8 cellular contexts compared by ENCODE assay signal in genomic region chr1:156356875-156357534, GRCh38. TPM values are rescaled to one million over a fixed set of nuclear protein-coding genes. Genes with fewer than 3 reads are reported as not detected.
DNase-seq lines count a peak whose midpoint lies in the region; ATAC-seq and TF ChIP-seq lines count a peak whose summit lies in the region.

No MANE protein-coding gene starts in this region.

- no peaks in the 10 kb centered on the region for H3K27me3 ChIP-seq in body of pancreas

- H3K4me1 ChIP-seq in body of pancreas = peaks cover 9% of the 10 kb centered on the region

- TF ChIP-seq CTCF in body of pancreas (IDR thresholded peaks at IDR 0.05) = peak; percentile 79 to 93 (median 85)

- DNase-seq in NK-92 treated with Interleukin-12 subunit alpha and Interleukin-12 subunit beta, amount 100 ng/mL, for 24 hours (lab: John Stamatoyannopoulos, UW) = peak; percentile 51
- DNase-seq in NK-92 (lab: John Stamatoyannopoulos, UW; ENCODE audit: unreplicated experiment) (no peak), NCI-H1048 (lab: John Stamatoyannopoulos, UW) (peak; percentile 66), T-helper 17 cell (peak; percentile 36 to 63 (median 47)), body of pancreas (peak; percentile 79 to 88 (median 85)), kidney tubule cell (ENCODE audit: low spot score) (peak; percentile 74), A172 (ENCODE audit: low spot score) (no peak)
- peak; percentile 37 for DNase-seq in stimulated activated CD8-positive, alpha-beta memory T cell treated with anti-CD3 and anti-CD28 coated beads, Interleukin-12 subunit alpha, Interleukin-12 subunit beta, amount 100 ng/mL, for 4 hours (ENCODE audit: low read depth)

- no peaks in the 10 kb centered on the region for H3K36me3 Mint-ChIP-seq in T-helper 17 cell (ENCODE audit: low read depth)

- H3K27ac ChIP-seq in body of pancreas = no peak overlapping the region

- peak overlapping the region; percentile 72 for H3K4me3 Mint-ChIP-seq in T-helper 17 cell

- 8 to 9% methylated on average over 22 of the region's 22 CpGs for WGBS in body of pancreas, 2 donors

- TF ChIP-seq POLR2A in body of pancreas (IDR thresholded peaks at IDR 0.05) = no peak

- peaks cover 47% of the 10 kb centered on the region for H3K27me3 Mint-ChIP-seq in T-helper 17 cell

- H3K27ac Mint-ChIP-seq in T-helper 17 cell = no peak overlapping the region

- intact Hi-C loops in body of pancreas (cut with DNase I) = no loop called here

- H3K36me3 ChIP-seq in body of pancreas (replicated peaks in 1 of 2; ENCODE audit: insufficient read depth in 1 of 2, low read depth in 2 of 2) = no peaks in the 10 kb centered on the region

- H3K9me3 ChIP-seq in T-helper 17 cell (ENCODE audit: control insufficient read depth, low read length, poor library complexity, severe bottlenecking) (no peaks in the 10 kb centered on the region), body of pancreas (no peaks in the 10 kb centered on the region)

- H3K4me3 ChIP-seq in body of pancreas = no peak overlapping the region

- H3K4me1 Mint-ChIP-seq in T-helper 17 cell = peaks cover 5% of the 10 kb centered on the region

- ATAC-seq in T-helper 17 cell = peak; percentile 99
- peak; percentile 98 for ATAC-seq in body of pancreas

RNA-seq across cellular contexts. Expression of gene RHBG, which starts 12.0 kb away (rescaled TPM):
- total RNA-seq in T-helper 17 cell (not detected), body of pancreas (1 to 10 TPM in 1 of 2 donors, not detected in 1; 3.3 TPM)
- not detected in 2 replicates for total RNA-seq in A172 (2014; rRNA removed; shearing (Covaris generic))

RNA-seq across cellular contexts. Expression of gene TSACC, which starts 18.7 kb away (rescaled TPM):
- total RNA-seq in T-helper 17 cell (under 1 TPM in 1 of 2 donors, not detected in 1; 0.40 TPM), body of pancreas (not detected)
- total RNA-seq in A172 (2014; rRNA removed; shearing (Covaris generic)) = 3.5 and 9.4 TPM in 2 replicates

RNA-seq across cellular contexts. Expression of gene CCT3, which starts 18.9 kb away (rescaled TPM):
- total RNA-seq in T-helper 17 cell (10 to 100 TPM; 75.3 to 77.6 TPM), body of pancreas (100 to 1,000 TPM; 104 to 106 TPM)
- total RNA-seq in A172 (2014; rRNA removed; shearing (Covaris generic)) = 1,101 and 1,191 TPM in 2 replicates

RNA-seq across cellular contexts. Expression of gene VHLL, which starts 57.9 kb away (rescaled TPM):
- not detected for total RNA-seq in T-helper 17 cell
- total RNA-seq in body of pancreas = not detected
- not detected in 2 replicates for total RNA-seq in A172 (2014; rRNA removed; shearing (Covaris generic))

Comparison
In these comparisons a context has a peak if more than half of its experiments do, and no peak if none do; other contexts are left out.
1. DNase-seq: peak in NK-92 treated with Interleukin-12 subunit alpha and Interleukin-12 subunit beta, amount 100 ng/mL, for 24 hours (single experiment), NCI-H1048 (single experiment), T-helper 17 cell (3 of 3), body of pancreas (4 of 4), kidney tubule cell (single experiment) and stimulated activated CD8-positive, alpha-beta memory T cell treated with anti-CD3 and anti-CD28 coated beads, Interleukin-12 subunit alpha, Interleukin-12 subunit beta, amount 100 ng/mL, for 4 hours (single experiment); none in NK-92 (single experiment) and A172 (single experiment).
2. RNA of gene CCT3, which starts 18.9 kb away (total RNA-seq): 1,101 to 1,191 TPM in A172; 104 to 106 TPM in body of pancreas and 75.3 to 77.6 TPM in T-helper 17 cell; every median in the first group is over 10 times any median in the second.